In genomic region chr5:141613344-141613743, GRCh38 we compare ENCODE assay signal across 1 cellular context.
TF ChIP-seq lines count a peak whose summit lies in the region.

No MANE protein-coding gene starts in this region.

TF ChIP-seq in IMR-90, 13 proteins besides CTCF, POLR2A, EP300 and RAD21:
- TF ChIP-seq MAFK (IDR thresholded peaks at IDR 0.05; ENCODE audit: low read depth, low read length) (no peak), CEBPB (IDR thresholded peaks at IDR 0.05; ENCODE audit: low read depth, low read length) (no peak), SMC3 (IDR thresholded peaks at IDR 0.05; ENCODE audit: low read depth, low read length) (no peak), MXI1 (IDR thresholded peaks at IDR 0.05; ENCODE audit: borderline replicate concordance, low read depth, low read length) (no peak), RFX5 (IDR thresholded peaks at IDR 0.05; ENCODE audit: low read depth, low read length) (no peak), ELK1 (IDR thresholded peaks at IDR 0.05; ENCODE audit: borderline replicate concordance, low read depth, low read length) (no peak), MAZ (IDR thresholded peaks at IDR 0.05; ENCODE audit: borderline replicate concordance, low read depth, low read length) (no peak), FOS (IDR thresholded peaks at IDR 0.05; ENCODE audit: low read depth, low read length) (no peak), RCOR1 (IDR thresholded peaks at IDR 0.05; ENCODE audit: insufficient replicate concordance, low read length) (no peak), NFE2L2 (IDR thresholded peaks at IDR 0.05; ENCODE audit: low read depth, low read length) (no peak), BHLHE40 (IDR thresholded peaks at IDR 0.05; ENCODE audit: low read depth, low read length) (no peak), CHD1 (IDR thresholded peaks at IDR 0.05; ENCODE audit: low read depth, low read length) (no peak)
- TF ChIP-seq, protein P1, sequence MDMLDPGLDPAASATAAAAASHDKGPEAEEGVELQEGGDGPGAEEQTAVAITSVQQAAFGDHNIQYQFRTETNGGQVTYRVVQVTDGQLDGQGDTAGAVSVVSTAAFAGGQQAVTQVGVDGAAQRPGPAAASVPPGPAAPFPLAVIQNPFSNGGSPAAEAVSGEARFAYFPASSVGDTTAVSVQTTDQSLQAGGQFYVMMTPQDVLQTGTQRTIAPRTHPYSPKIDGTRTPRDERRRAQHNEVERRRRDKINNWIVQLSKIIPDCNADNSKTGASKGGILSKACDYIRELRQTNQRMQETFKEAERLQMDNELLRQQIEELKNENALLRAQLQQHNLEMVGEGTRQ (IDR thresholded peaks at IDR 0.05; ENCODE audit: low read depth, low read length): no peak
